Comparison of ENCODE assay signal across 19 cellular contexts in the genomic region with DNA sequence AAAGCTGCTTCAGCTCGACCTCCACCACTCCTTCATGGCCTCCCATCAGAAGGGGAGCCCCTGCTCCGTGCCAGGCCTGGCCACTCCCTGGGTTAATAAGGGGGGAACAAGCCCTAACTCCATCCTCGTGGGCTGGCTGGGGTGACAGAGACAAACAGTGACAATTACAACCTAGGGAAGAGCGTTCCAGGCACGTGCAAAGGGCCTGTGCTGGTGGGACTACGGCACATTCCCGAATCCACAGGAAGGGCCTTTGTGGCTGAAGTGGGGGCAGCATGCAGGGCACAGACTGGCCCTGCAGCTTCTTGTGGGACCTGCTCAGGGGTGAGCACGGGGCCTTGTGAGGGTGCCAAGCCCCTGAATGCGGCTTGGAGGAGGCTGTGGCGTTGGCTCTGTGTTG.
DNase-seq lines count a peak whose midpoint lies in the region; ATAC-seq and TF ChIP-seq lines count a peak whose summit lies in the region.
"Had no signal": no experiment of that assay in that cellular context is flagged by ENCODE, and none has a peak within 500 bp of the region (broad histone marks: within the 10 kb centered on the region; RNA-seq: fewer than 3 reads in every experiment).

No MANE protein-coding gene starts in this region.

- no peak overlapping the region for H3K4me2 ChIP-seq in neural progenitor cell

- H3K9me3 ChIP-seq in neural progenitor cell (ENCODE audit: low read depth): no peaks in the 10 kb centered on the region
- H3K9me3 ChIP-seq: SJCRH30 had no signal

- DNase-seq in activated naive CD4-positive, alpha-beta T cell treated with Interleukin-2 at 50 U/mL for 16 hours: no peak
- no peak for DNase-seq in neural progenitor cell (ENCODE audit: low spot score)
- DNase-seq in D341Med (ENCODE audit: low spot score): no peak
- no peak for DNase-seq in T1000 (lab: John Stamatoyannopoulos, UW)
- DNase-seq in NCI-H226: no peak
- DNase-seq: DND-41; NCI-H1105 treated with DMSO at 0.1 percent for 48 hours; NCI-H187; NCI-H2171; NCI-H446 treated with DMSO at 0.1 percent for 48 hours; NK-92 treated with Interleukin-12 subunit alpha and Interleukin-12 subunit beta, amount 100 ng/mL, for 24 hours; OCI-M1; RPMI8226; SJCRH30 had no signal

- H4K20me1 ChIP-seq in neural progenitor cell (ENCODE audit: low read depth): no peaks in the 10 kb centered on the region

- no peak overlapping the region for H3K9ac ChIP-seq in neural progenitor cell

- H3K4me1 ChIP-seq in neural progenitor cell: peaks cover 35% of the 10 kb centered on the region

- no peak overlapping the region for H2AFZ ChIP-seq in neural progenitor cell (replicated peaks)

- no peaks in the 10 kb centered on the region for H3K27me3 Mint-ChIP-seq in activated naive CD4-positive, alpha-beta T cell treated with anti-CD3 and anti-CD28 coated beads, Interleukin-2, amount 50 U/mL, for 24 hours
- peaks cover 4% of the 10 kb centered on the region for H3K27me3 Mint-ChIP-seq in brain
- H3K27me3 Mint-ChIP-seq in neural progenitor cell (ENCODE audit: insufficient read depth, low read depth): peaks cover 7% of the 10 kb centered on the region

- no peaks in the 10 kb centered on the region for H3K36me3 Mint-ChIP-seq in activated naive CD4-positive, alpha-beta T cell treated with anti-CD3 and anti-CD28 coated beads, Interleukin-2, amount 50 U/mL, for 24 hours
- H3K36me3 Mint-ChIP-seq in brain (no peaks in the 10 kb centered on the region), neural progenitor cell (no peaks in the 10 kb centered on the region)
- H3K36me3 Mint-ChIP-seq: IgD-negative memory B cell had no signal

- H3K9me3 Mint-ChIP-seq in activated naive CD4-positive, alpha-beta T cell treated with anti-CD3 and anti-CD28 coated beads, Interleukin-2, amount 50 U/mL, for 24 hours: no peaks in the 10 kb centered on the region
- no peaks in the 10 kb centered on the region for H3K9me3 Mint-ChIP-seq in brain
- no peaks in the 10 kb centered on the region for H3K9me3 Mint-ChIP-seq in neural progenitor cell

- H3K27me3 ChIP-seq in neural progenitor cell: no peaks in the 10 kb centered on the region
- H3K27me3 ChIP-seq: SJCRH30 had no signal

- no peak for TF ChIP-seq CTCF in brain (conservative IDR thresholded peaks at IDR 0.05)
- no peak for TF ChIP-seq CTCF in neural progenitor cell (IDR thresholded peaks at IDR 0.05)

- ATAC-seq in HG02759 (IDR thresholded peaks at IDR 0.05; ENCODE audit: unreplicated experiment): no peak
- ATAC-seq: GM12878 had no signal

- no peak overlapping the region for H3K27ac ChIP-seq in neural progenitor cell
- H3K27ac ChIP-seq: SJCRH30 had no signal

- no peak overlapping the region for H3K4me3 Mint-ChIP-seq in activated naive CD4-positive, alpha-beta T cell treated with anti-CD3 and anti-CD28 coated beads, Interleukin-2, amount 50 U/mL, for 24 hours
- no peak overlapping the region for H3K4me3 Mint-ChIP-seq in brain
- H3K4me3 Mint-ChIP-seq in neural progenitor cell: no peak overlapping the region

- no peaks in the 10 kb centered on the region for H3K36me3 ChIP-seq in neural progenitor cell
- H3K36me3 ChIP-seq: SJCRH30 had no signal

- peak overlapping the region; percentile 14 for H3K27ac Mint-ChIP-seq in activated naive CD4-positive, alpha-beta T cell treated with anti-CD3 and anti-CD28 coated beads, Interleukin-2, amount 50 U/mL, for 24 hours
- peak overlapping the region; percentile 51 to 99 (median 97) for H3K27ac Mint-ChIP-seq in brain
- peak overlapping the region; percentile 57 for H3K27ac Mint-ChIP-seq in neural progenitor cell
- H3K27ac Mint-ChIP-seq: IgD-negative memory B cell had no signal

- H3K4me3 ChIP-seq in neural progenitor cell: no peak overlapping the region
- H3K4me3 ChIP-seq: GM12878, SJCRH30 had no signal

- no peaks in the 10 kb centered on the region for H3K79me2 ChIP-seq in neural progenitor cell (ENCODE audit: low read depth)

- peaks cover 16% of the 10 kb centered on the region for H3F3A ChIP-seq in neural progenitor cell (ENCODE audit: low read depth)

- H3K4me1 Mint-ChIP-seq in activated naive CD4-positive, alpha-beta T cell treated with anti-CD3 and anti-CD28 coated beads, Interleukin-2, amount 50 U/mL, for 24 hours: peaks cover 7% of the 10 kb centered on the region
- H3K4me1 Mint-ChIP-seq in brain (peaks cover 92% of the 10 kb centered on the region), neural progenitor cell (peaks cover 75% of the 10 kb centered on the region)

Comparison
In these comparisons a context has a peak if more than half of its experiments do, and no peak if none do; other contexts are left out.
1. H3K27ac Mint-ChIP-seq: peak in every context shown above with its lines; median percentile 97 in brain; 57 in neural progenitor cell; 14 in activated naive CD4-positive, alpha-beta T cell treated with anti-CD3 and anti-CD28 coated beads, Interleukin-2, amount 50 U/mL, for 24 hours.